8 cellular contexts compared by ENCODE assay signal in genomic region chr19:49118565-49119410, GRCh38. TPM values are rescaled to one million over a fixed set of nuclear protein-coding genes. Genes with fewer than 3 reads are reported as not detected.
DNase-seq lines count a peak whose midpoint lies in the region; ATAC-seq and TF ChIP-seq lines count a peak whose summit lies in the region.

Gene C19orf73, minus strand, starts transcription at chr19:49119143. Its CDS starts 121 bp downstream, at chr19:49119022.

- H3K4me3 Mint-ChIP-seq in T-helper 17 cell = peak within 1 kb of the TSS; percentile 92

- peak in 1 of 2 donors; percentile 56 for TF ChIP-seq POLR2A in vagina (IDR thresholded peaks at IDR 0.05)

- peak in 1 of 3 experiments; percentile 18 for TF ChIP-seq CTCF in vagina (IDR thresholded peaks at IDR 0.05)

- peak within 1 kb of the TSS; percentile 92 for H3K9ac ChIP-seq in rectal smooth muscle tissue (ENCODE audit: low read length)

- H3K36me3 Mint-ChIP-seq in T-helper 17 cell (ENCODE audit: low read depth) = no peaks in the 10 kb centered on the region

- H3K27ac ChIP-seq in angular gyrus (ENCODE audit: low read depth, low read length) (peak within 1 kb of the TSS; percentile 99), right cardiac atrium (ENCODE audit: low read length) (peak within 1 kb of the TSS; percentile 99), rectal smooth muscle tissue (ENCODE audit: low read depth, low read length) (peak within 1 kb of the TSS; percentile 96), vagina (peak within 1 kb of the TSS; percentile 92)

- H3K4me3 ChIP-seq in right cardiac atrium (ENCODE audit: low read length) (peak within 1 kb of the TSS; percentile 66), rectal smooth muscle tissue (ENCODE audit: low read length) (peak within 1 kb of the TSS; percentile 86), vagina (peak within 1 kb of the TSS; percentile 64 to 73)

- peaks cover 5% of the 10 kb centered on the region for H3K27me3 Mint-ChIP-seq in T-helper 17 cell

- H3K27me3 ChIP-seq in right cardiac atrium (ENCODE audit: control insufficient read depth, insufficient read depth) = no peaks in the 10 kb centered on the region
- peaks cover 3% of the 10 kb centered on the region for H3K27me3 ChIP-seq in rectal smooth muscle tissue (ENCODE audit: control insufficient read depth, insufficient read depth, low read length)
- no peaks in the 10 kb centered on the region for H3K27me3 ChIP-seq in vagina

- peak within 1 kb of the TSS; percentile 95 for H3K27ac Mint-ChIP-seq in T-helper 17 cell

- H3K4me1 ChIP-seq in right cardiac atrium (ENCODE audit: control insufficient read depth, insufficient read depth, low read length) = peaks cover under 1% of the 10 kb centered on the region
- peaks cover 3% of the 10 kb centered on the region for H3K4me1 ChIP-seq in rectal smooth muscle tissue (ENCODE audit: control insufficient read depth, insufficient read depth, low read length)
- H3K4me1 ChIP-seq in vagina = peaks cover 37% of the 10 kb centered on the region

- DNase-seq in NCI-H187 (lab: John Stamatoyannopoulos, UW) (peak; percentile 91 to 97), T-helper 17 cell (peak; percentile 95 to 96 (median 96)), right cardiac atrium (peak; percentile 95 to 99 (median 98)), vagina (ENCODE audit: extremely low spot score in 2 of 2) (peak in 1 of 2 donors; percentile 91)

- ATAC-seq in GM18502 (IDR thresholded peaks at IDR 0.05; ENCODE audit: poor library complexity, unreplicated experiment) (peak; percentile 76), HG02885 (IDR thresholded peaks at IDR 0.05; ENCODE audit: poor library complexity, unreplicated experiment) (peak; percentile 83), T-helper 17 cell (peak; percentile 84), right cardiac atrium (peak; percentile 92 to 93)

- H3K4me1 Mint-ChIP-seq in T-helper 17 cell = peaks cover 37% of the 10 kb centered on the region

- intact Hi-C loops in right cardiac atrium (cut with DNase I) = loop anchor here in 1 of 4 donors (5.0 kb wide), 1 partner anchor 34 kb away; no protein-coding TSS in a partner anchor
- intact Hi-C loops in vagina (cut with DNase I) = no loop called here

- H3K9me3 ChIP-seq in T-helper 17 cell (ENCODE audit: control insufficient read depth, low read length, poor library complexity, severe bottlenecking) (no peaks in the 10 kb centered on the region), right cardiac atrium (ENCODE audit: control insufficient read depth, low read length) (no peaks in the 10 kb centered on the region), vagina (no peaks in the 10 kb centered on the region)

- WGBS in right cardiac atrium = under 1% methylated on average over 85 of the region's 85 CpGs

- H3K36me3 ChIP-seq in rectal smooth muscle tissue (ENCODE audit: control insufficient read depth, insufficient read depth, low read length) (no peaks in the 10 kb centered on the region), vagina (no peaks in the 10 kb centered on the region)

RNA-seq across cellular contexts. Expression of gene C19orf73, which starts in this region (rescaled TPM):
- 1 to 10 TPM; 3.6 to 3.9 TPM for total RNA-seq in T-helper 17 cell
- 1 to 10 TPM; 1.2 to 2.1 (median 1.7) TPM for total RNA-seq in right cardiac atrium
- polyA plus RNA-seq in right cardiac atrium = 3.3 TPM
- not detected for total RNA-seq in vagina
